ENCODE assay signal across 8 cellular contexts in genomic region chr6:7542065-7542877, GRCh38. TPM values are rescaled to one million over a fixed set of nuclear protein-coding genes. Genes with fewer than 3 reads are reported as not detected.
A peak's percentile ranks its signal among the peaks of the same experiment; 100 is the strongest.
DNase-seq lines count a peak whose midpoint lies in the region; ATAC-seq and TF ChIP-seq lines count a peak whose summit lies in the region.

No MANE protein-coding gene starts in this region.

- peak overlapping the region; percentile 69 for H3K4me3 ChIP-seq in BJ (ENCODE audit: low read depth, low read length)
- peak overlapping the region; percentile 26 to 58 (median 49) for H3K4me3 ChIP-seq in sigmoid colon

- CTCF ChIA-PET in BJ (lab: Yijun Ruan, JAX), result no interaction called here

- intact Hi-C loops in sigmoid colon (cut with DNase I), result no loop called here

- peak overlapping the region; percentile 78 for H3K4me3 Mint-ChIP-seq in activated naive CD4-positive, alpha-beta T cell treated with anti-CD3 and anti-CD28 coated beads, Interleukin-2, amount 50 U/mL, for 24 hours

- no peak for TF ChIP-seq POLR2A in sigmoid colon (IDR thresholded peaks at IDR 0.05)

- H3K4me1 Mint-ChIP-seq in activated naive CD4-positive, alpha-beta T cell treated with anti-CD3 and anti-CD28 coated beads, Interleukin-2, amount 50 U/mL, for 24 hours, result peaks cover 7% of the 10 kb centered on the region

- H3K36me3 ChIP-seq in BJ (ENCODE audit: control insufficient read depth, insufficient read depth, low read length) (no peaks in the 10 kb centered on the region), sigmoid colon (no peaks in the 10 kb centered on the region)

- no peaks in the 10 kb centered on the region for H3K36me3 Mint-ChIP-seq in activated naive CD4-positive, alpha-beta T cell treated with anti-CD3 and anti-CD28 coated beads, Interleukin-2, amount 50 U/mL, for 24 hours

- DNase-seq in BJ (ENCODE audit: low read depth) (no peak), hepatic stellate cell (ENCODE audit: low spot score) (peak; percentile 47), sigmoid colon (no peak), medulla oblongata (ENCODE audit: extremely low spot score) (no peak), mucosa of gallbladder (ENCODE audit: low spot score) (no peak), activated gamma-delta T cell (lab: John Stamatoyannopoulos, UW) (no peak)

- H3K9me3 Mint-ChIP-seq in activated naive CD4-positive, alpha-beta T cell treated with anti-CD3 and anti-CD28 coated beads, Interleukin-2, amount 50 U/mL, for 24 hours, result no peaks in the 10 kb centered on the region

- TF ChIP-seq CTCF in BJ (IDR thresholded peaks at IDR 0.05; ENCODE audit: insufficient read depth, low read depth, low read length), result no peak
- TF ChIP-seq CTCF in sigmoid colon (IDR thresholded peaks at IDR 0.05), result no peak

- WGBS in sigmoid colon, 2 donors, result 0 to 1% methylated on average over 80 of the region's 80 CpGs

- H3K27ac ChIP-seq in sigmoid colon, result peak overlapping the region; percentile 33 to 64 (median 41)

- peak; percentile 10 for ATAC-seq in HG03175 (IDR thresholded peaks at IDR 0.05; ENCODE audit: unreplicated experiment)

- H3K27ac Mint-ChIP-seq in activated naive CD4-positive, alpha-beta T cell treated with anti-CD3 and anti-CD28 coated beads, Interleukin-2, amount 50 U/mL, for 24 hours, result no peak overlapping the region

- POLR2A ChIA-PET in BJ (lab: Charles Lee), result no interaction called here

- peaks cover 0 to 26% (median 24%) of the 10 kb centered on the region in 4 donors for H3K4me1 ChIP-seq in sigmoid colon

- no peaks in the 10 kb centered on the region; the same call in 1 of the 2 replicates for H3K27me3 ChIP-seq in BJ (ENCODE audit: control insufficient read depth, insufficient read depth, low read length)
- peaks cover 31 to 70% (median 50%) of the 10 kb centered on the region in 3 donors for H3K27me3 ChIP-seq in sigmoid colon

- H3K9me3 ChIP-seq in sigmoid colon, result no peaks in the 10 kb centered on the region

- peaks cover 50% of the 10 kb centered on the region for H3K27me3 Mint-ChIP-seq in activated naive CD4-positive, alpha-beta T cell treated with anti-CD3 and anti-CD28 coated beads, Interleukin-2, amount 50 U/mL, for 24 hours

- TF ChIP-seq EP300 in sigmoid colon (IDR thresholded peaks at IDR 0.05), result no peak

RNA-seq across cellular contexts. Expression of gene DSP, which starts 0.8 kb away (rescaled TPM):
- 11.0 and 12.7 TPM in 2 replicates for polyA plus RNA-seq in BJ (2011; rRNA removed)
- 20.3 and 33.6 TPM in 2 replicates for polyA minus RNA-seq in BJ (2011; rRNA and poly(A)+ RNA removed)
- 1 to 10 TPM; 4.2 to 5.0 (median 5.0) TPM for total RNA-seq in sigmoid colon
- polyA plus RNA-seq in sigmoid colon, result 10 to 100 TPM; 39.0 to 61.3 (median 42.4) TPM
- total RNA-seq in mucosa of gallbladder, result 79.1 TPM

RNA-seq across cellular contexts. Expression of gene SNRNP48, which starts 47.7 kb away (rescaled TPM):
- 2.6 and 6.2 TPM in 2 replicates for polyA plus RNA-seq in BJ (2011; rRNA removed)
- 1.6 and 2.0 TPM in 2 replicates for polyA minus RNA-seq in BJ (2011; rRNA and poly(A)+ RNA removed)
- total RNA-seq in sigmoid colon, result 10 to 100 TPM; 12.5 to 18.6 (median 17.4) TPM
- polyA plus RNA-seq in sigmoid colon, result 1 to 10 TPM; 7.8 to 8.7 (median 8.1) TPM
- total RNA-seq in mucosa of gallbladder, result 14.4 TPM

Comparison
In these comparisons a context has a peak if more than half of its experiments do, and no peak if none do; other contexts are left out.
1. RNA of gene DSP, which starts 0.8 kb away (total RNA-seq): 79.1 TPM in mucosa of gallbladder (single experiment); 4.2 to 5.0 TPM in sigmoid colon; every median in the first group is over 10 times any median in the second.